ENCODE assay signal across 9 cellular contexts in the genomic region with DNA sequence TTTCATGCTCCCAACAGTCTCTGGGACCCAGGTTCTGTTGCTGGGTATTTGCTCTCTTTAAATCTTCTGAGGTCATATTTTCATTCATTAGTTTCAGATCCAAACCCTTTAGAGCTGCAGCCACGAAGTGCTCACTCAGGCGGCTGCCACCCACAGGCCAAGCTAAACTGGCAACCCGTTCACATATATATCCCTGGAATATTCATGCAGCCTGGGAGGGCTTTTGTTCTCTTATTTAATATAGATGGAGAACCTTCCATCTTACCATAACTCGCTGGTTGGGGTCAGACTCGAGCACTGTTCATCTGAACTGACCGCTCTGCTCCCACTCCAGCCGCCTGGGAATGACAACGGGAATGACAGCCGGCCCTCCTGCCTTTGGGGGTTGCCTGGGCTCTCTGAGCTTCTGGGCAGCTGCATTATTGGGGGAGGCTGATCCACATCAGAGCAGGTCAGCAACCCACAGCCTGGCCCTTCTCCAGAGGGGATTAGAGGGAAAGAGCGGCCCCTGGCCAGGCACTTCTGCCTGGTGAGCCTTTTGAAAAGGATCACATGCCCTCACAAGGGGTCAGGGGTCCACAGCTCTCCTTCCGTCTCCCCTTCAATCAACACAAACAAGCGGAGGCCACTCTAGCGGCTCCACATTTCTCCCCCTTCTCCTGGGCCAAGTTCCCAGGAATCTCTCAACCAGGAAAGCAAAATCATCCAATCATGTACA. TPM values are rescaled to one million over a fixed set of nuclear protein-coding genes. Genes with fewer than 3 reads are reported as not detected.
DNase-seq lines count a peak whose midpoint lies in the region; ATAC-seq and TF ChIP-seq lines count a peak whose summit lies in the region.
"Had no signal": no experiment of that assay in that cellular context is flagged by ENCODE, and none has a peak within 500 bp of the region (broad histone marks: within the 10 kb centered on the region; RNA-seq: fewer than 3 reads in every experiment).

No MANE protein-coding gene starts in this region.

- no peak overlapping the region for H3K4me3 ChIP-seq in left lung

- H3K27me3 ChIP-seq in left lung = no peaks in the 10 kb centered on the region

- no peaks in the 10 kb centered on the region for H3K36me3 Mint-ChIP-seq in activated T-helper 2 cell treated with anti-CD3 and anti-CD28 coated beads, Interferon-gamma antibody, Interleukin-2, Interleukin-4, amounts not matched to agents 10 μg/mL and 5 μg/mL and 100 μg/mL, durations not matched to agents 14 hours and 24 hours and 36 hours (ENCODE audit: low read depth)

- peaks cover 7% of the 10 kb centered on the region for H3K4me1 Mint-ChIP-seq in activated T-helper 2 cell treated with anti-CD3 and anti-CD28 coated beads, Interferon-gamma antibody, Interleukin-2, Interleukin-4, amounts not matched to agents 10 μg/mL and 5 μg/mL and 100 μg/mL, durations not matched to agents 14 hours and 24 hours and 36 hours (ENCODE audit: low read depth)

- peaks cover 44 to 80% of the 10 kb centered on the region in 2 donors for H3K4me1 ChIP-seq in left lung

- ATAC-seq in left lung = no peak

- H3K27ac ChIP-seq in left lung = peak overlapping the region; percentile 61 to 76
- H3K27ac ChIP-seq: 22Rv1 had no signal

- peak overlapping the region; percentile 1 for H3K27ac Mint-ChIP-seq in activated T-helper 2 cell treated with anti-CD3 and anti-CD28 coated beads, Interferon-gamma antibody, Interleukin-2, Interleukin-4, amounts not matched to agents 10 μg/mL and 5 μg/mL and 100 μg/mL, durations not matched to agents 14 hours and 24 hours and 36 hours

- DNase-seq in NCI-H1092 treated with DMSO at 0.1 percent for 48 hours (lab: John Stamatoyannopoulos, UW) (peak; percentile 68), NCI-H1092 (lab: John Stamatoyannopoulos, UW) (no peak), left lung (no peak), superior temporal gyrus (ENCODE audit: extremely low spot score) (peak; percentile 76), NCI-H2171 (lab: John Stamatoyannopoulos, UW) (no peak), 8988T (no peak)
- no peak for DNase-seq in activated T-helper 2 cell treated with anti-CD3 and anti-CD28 coated beads, Interferon-gamma antibody, Interleukin-2, Interleukin-4, amounts not matched to agents 10 μg/mL and 5 μg/mL and 100 μg/mL, durations not matched to agents 14 hours and 24 hours and 36 hours (ENCODE audit: low spot score)
- DNase-seq in activated effector memory CD4-positive, alpha-beta T cell treated with anti-CD3 and anti-CD28 coated beads, Interleukin-2, amount 50 U/mL, for 16 hours = no peak

- H3K4me3 Mint-ChIP-seq in activated T-helper 2 cell treated with anti-CD3 and anti-CD28 coated beads, Interferon-gamma antibody, Interleukin-2, Interleukin-4, amounts not matched to agents 10 μg/mL and 5 μg/mL and 100 μg/mL, durations not matched to agents 14 hours and 24 hours and 36 hours (ENCODE audit: low read depth) = no peak overlapping the region

- TF ChIP-seq CTCF in left lung (IDR thresholded peaks at IDR 0.05) = no peak

- no peaks in the 10 kb centered on the region for H3K27me3 Mint-ChIP-seq in activated T-helper 2 cell treated with anti-CD3 and anti-CD28 coated beads, Interferon-gamma antibody, Interleukin-2, Interleukin-4, amounts not matched to agents 10 μg/mL and 5 μg/mL and 100 μg/mL, durations not matched to agents 14 hours and 24 hours and 36 hours (ENCODE audit: low read depth)

- intact Hi-C loops in activated T-helper 2 cell treated with anti-CD3 and anti-CD28 coated beads, Interferon-gamma antibody, Interleukin-2, Interleukin-4, amounts not matched to agents 10 μg/mL and 5 μg/mL and 100 μg/mL, durations not matched to agents 14 hours and 24 hours and 36 hours (cut with micrococcal nuclease) = loop anchor here (5.0 kb wide), 1 partner anchor 91 kb away; no protein-coding TSS in a partner anchor
- intact Hi-C loops in left lung (cut with DNase I) = no loop called here

- H3K9me3 Mint-ChIP-seq in activated T-helper 2 cell treated with anti-CD3 and anti-CD28 coated beads, Interferon-gamma antibody, Interleukin-2, Interleukin-4, amounts not matched to agents 10 μg/mL and 5 μg/mL and 100 μg/mL, durations not matched to agents 14 hours and 24 hours and 36 hours = no peaks in the 10 kb centered on the region

- no peaks in the 10 kb centered on the region for H3K9me3 ChIP-seq in left lung

- H3K36me3 ChIP-seq in left lung = no peaks in the 10 kb centered on the region

RNA-seq across cellular contexts. Expression of a gene that starts 11.9 kb away (rescaled TPM):
- 34.8 and 35.8 TPM in 2 replicates for total RNA-seq in activated T-helper 2 cell treated with anti-CD3 and anti-CD28 coated beads, Interferon-gamma antibody, Interleukin-2, Interleukin-4, amounts not matched to agents 10 μg/mL and 5 μg/mL and 100 μg/mL, durations not matched to agents 14 hours and 24 hours and 36 hours
- 10 to 100 TPM; 84.5 to 98.3 TPM for total RNA-seq in left lung

RNA-seq across cellular contexts. Expression of a gene that starts 56.3 kb away (rescaled TPM):
- total RNA-seq in activated T-helper 2 cell treated with anti-CD3 and anti-CD28 coated beads, Interferon-gamma antibody, Interleukin-2, Interleukin-4, amounts not matched to agents 10 μg/mL and 5 μg/mL and 100 μg/mL, durations not matched to agents 14 hours and 24 hours and 36 hours = 155 and 160 TPM in 2 replicates
- 100 to 1,000 TPM in 1 of 2 donors, 10 to 100 TPM in 1; 95.3 to 123 TPM for total RNA-seq in left lung

RNA-seq across cellular contexts. Expression of a gene that starts 59.1 kb away (rescaled TPM):
- total RNA-seq in activated T-helper 2 cell treated with anti-CD3 and anti-CD28 coated beads, Interferon-gamma antibody, Interleukin-2, Interleukin-4, amounts not matched to agents 10 μg/mL and 5 μg/mL and 100 μg/mL, durations not matched to agents 14 hours and 24 hours and 36 hours = 13.5 and 15.3 TPM in 2 replicates
- 10 to 100 TPM; 12.1 to 17.1 TPM for total RNA-seq in left lung

Comparison
In these comparisons a context has a peak if more than half of its experiments do, and no peak if none do; other contexts are left out.
1. DNase-seq: peak in NCI-H1092 treated with DMSO at 0.1 percent for 48 hours (single experiment) and superior temporal gyrus (single experiment); none in NCI-H1092 (single experiment), activated T-helper 2 cell treated with anti-CD3 and anti-CD28 coated beads, Interferon-gamma antibody, Interleukin-2, Interleukin-4, amounts not matched to agents 10 μg/mL and 5 μg/mL and 100 μg/mL, durations not matched to agents 14 hours and 24 hours and 36 hours (single experiment), left lung (0 of 2), activated effector memory CD4-positive, alpha-beta T cell treated with anti-CD3 and anti-CD28 coated beads, Interleukin-2, amount 50 U/mL, for 16 hours (single experiment), NCI-H2171 (single experiment) and 8988T (single experiment).